In genomic region chr7:149584009-149584408, GRCh38 we compare ENCODE assay signal across 24 cellular contexts.
"Had no signal": no experiment of that assay in that cellular context is flagged by ENCODE, and none has a peak within 500 bp of the region (broad histone marks: within the 10 kb centered on the region; RNA-seq: fewer than 3 reads in every experiment).

No MANE protein-coding gene starts in this region.

- H3K27ac Mint-ChIP-seq: nephron; neural progenitor cell; progenitor cell of endocrine pancreas; stimulated activated effector memory CD8-positive, alpha-beta T cell treated with anti-CD3 and anti-CD28 coated beads, Interleukin-12 subunit alpha, Interleukin-12 subunit beta, amount 100 ng/mL, for 72 hours; stimulated activated naive B cell treated with anti-CD40 and anti-IgM and Interleukin-4, amounts not matched to agents 10 μg/mL and 1 μg/mL and 100 μg/mL, for 72 hours; stimulated activated naive CD8-positive, alpha-beta T cell treated with anti-CD3 and anti-CD28 coated beads, Interleukin-15, Interleukin-2, amounts not matched to agents 100 ng/mL and 50 ng/mL, for 24 hours had no signal

- H3K4me3 Mint-ChIP-seq: nephron; neural progenitor cell; stimulated activated effector memory CD8-positive, alpha-beta T cell treated with anti-CD3 and anti-CD28 coated beads, Interleukin-12 subunit alpha, Interleukin-12 subunit beta, amount 100 ng/mL, for 72 hours; stimulated activated naive B cell treated with anti-CD40 and anti-IgM and Interleukin-4, amounts not matched to agents 10 μg/mL and 1 μg/mL and 100 μg/mL, for 72 hours; stimulated activated naive CD8-positive, alpha-beta T cell treated with anti-CD3 and anti-CD28 coated beads, Interleukin-15, Interleukin-2, amounts not matched to agents 100 ng/mL and 50 ng/mL, for 24 hours had no signal

- H3K4me1 Mint-ChIP-seq: neural progenitor cell had no signal

- DNase-seq: naive thymus-derived CD4-positive, alpha-beta T cell; occipital lobe; ovary; posterior cingulate gyrus; psoas muscle; right cardiac atrium; right lobe of liver; sigmoid colon; small intestine; stimulated activated CD4-positive, alpha-beta T cell treated with anti-CD3 and anti-CD28 coated beads, Interleukin-15, amount 100 ng/mL, for 24 hours; stimulated activated CD4-positive, alpha-beta T cell treated with anti-CD3 and anti-CD28 coated beads, Interleukin-2, amount 100 ng/mL, for 24 hours; stimulated activated CD4-positive, alpha-beta T cell treated with anti-CD3 and anti-CD28 coated beads, Interleukin-2, amount 100 ng/mL, for 48 hours; stimulated activated CD4-positive, alpha-beta T cell treated with anti-CD3 and anti-CD28 coated beads, Interleukin-4, amount 100 ng/mL, for 24 hours; stimulated activated naive B cell treated with anti-CD40 and anti-IgM and Interleukin-4, amounts not matched to agents 10 μg/mL and 1 μg/mL and 100 μg/mL, for 72 hours; stimulated activated naive CD4-positive, alpha-beta T cell treated with Interleukin-2 at 50 U/mL for 16 hours; stomach; thyroid gland; trophoblast cell; upper lobe of left lung had no signal

- ATAC-seq: naive thymus-derived CD4-positive, alpha-beta T cell; psoas muscle; right cardiac atrium; right lobe of liver; stimulated activated effector memory CD8-positive, alpha-beta T cell treated with anti-CD3 and anti-CD28 coated beads, Interleukin-12 subunit alpha, Interleukin-12 subunit beta, amount 100 ng/mL, for 72 hours; stimulated activated naive B cell treated with anti-CD40 and anti-IgM and Interleukin-4, amounts not matched to agents 10 μg/mL and 1 μg/mL and 100 μg/mL, for 72 hours had no signal

- H3K27me3 Mint-ChIP-seq: progenitor cell of endocrine pancreas; stimulated activated naive B cell treated with anti-CD40 and anti-IgM and Interleukin-4, amounts not matched to agents 10 μg/mL and 1 μg/mL and 100 μg/mL, for 72 hours; stimulated activated naive CD8-positive, alpha-beta T cell treated with anti-CD3 and anti-CD28 coated beads, Interleukin-15, Interleukin-2, amounts not matched to agents 100 ng/mL and 50 ng/mL, for 24 hours had no signal

- H3K9me3 Mint-ChIP-seq: stimulated activated effector memory CD8-positive, alpha-beta T cell treated with anti-CD3 and anti-CD28 coated beads, Interleukin-12 subunit alpha, Interleukin-12 subunit beta, amount 100 ng/mL, for 72 hours; stimulated activated naive CD8-positive, alpha-beta T cell treated with anti-CD3 and anti-CD28 coated beads, Interleukin-15, Interleukin-2, amounts not matched to agents 100 ng/mL and 50 ng/mL, for 24 hours had no signal
